ENCODE assay signal across 1 cellular context in genomic region chr1:150696151-150696550, GRCh38.
TF ChIP-seq lines count a peak whose summit lies in the region.

No MANE protein-coding gene starts in this region.

TF ChIP-seq in HepG2, 621 proteins besides CTCF, POLR2A, EP300 and RAD21:
- no peak for TF ChIP-seq STAT5B (CRISPR knock-in tag; IDR thresholded peaks at IDR 0.05)
- no peak for TF ChIP-seq ZNF280B (CRISPR knock-in tag; IDR thresholded peaks at IDR 0.05; ENCODE audit: borderline replicate concordance)
- no peak for TF ChIP-seq HNRNPLL (IDR thresholded peaks at IDR 0.05; ENCODE audit: low read depth, low read length, poor library complexity, severe bottlenecking)
- TF ChIP-seq, protein P1, sequence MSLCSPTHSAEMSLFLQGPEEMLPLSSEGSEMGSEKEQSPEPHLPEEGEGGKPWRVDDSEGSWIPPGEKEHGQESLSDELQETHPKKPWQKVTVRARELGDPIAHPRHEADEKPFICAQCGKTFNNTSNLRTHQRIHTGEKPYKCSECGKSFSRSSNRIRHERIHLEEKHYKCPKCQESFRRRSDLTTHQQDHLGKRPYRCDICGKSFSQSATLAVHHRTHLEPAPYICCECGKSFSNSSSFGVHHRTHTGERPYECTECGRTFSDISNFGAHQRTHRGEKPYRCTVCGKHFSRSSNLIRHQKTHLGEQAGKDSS (CRISPR knock-in tag; IDR thresholded peaks at IDR 0.05; ENCODE audit: borderline replicate concordance, low read depth), result no peak
- no peak for TF ChIP-seq SP1 (IDR thresholded peaks at IDR 0.05)
- no peak for TF ChIP-seq SP1 (CRISPR knock-in tag; IDR thresholded peaks at IDR 0.05)
- TF ChIP-seq ZEB1 (IDR thresholded peaks at IDR 0.05; ENCODE audit: insufficient replicate concordance, low read depth), result no peak
- TF ChIP-seq ZBTB46 (CRISPR knock-in tag; IDR thresholded peaks at IDR 0.05; ENCODE audit: borderline replicate concordance), result no peak
- TF ChIP-seq, protein P2, sequence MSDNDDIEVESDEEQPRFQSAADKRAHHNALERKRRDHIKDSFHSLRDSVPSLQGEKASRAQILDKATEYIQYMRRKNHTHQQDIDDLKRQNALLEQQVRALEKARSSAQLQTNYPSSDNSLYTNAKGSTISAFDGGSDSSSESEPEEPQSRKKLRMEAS (IDR thresholded peaks at IDR 0.05), result no peak
- no peak for TF ChIP-seq PTBP1 (IDR thresholded peaks at IDR 0.05; ENCODE audit: low read depth, low read length, poor library complexity, severe bottlenecking)
- TF ChIP-seq ZNF567 (CRISPR knock-in tag; IDR thresholded peaks at IDR 0.05; ENCODE audit: borderline replicate concordance), result no peak
- TF ChIP-seq ZHX2 (IDR thresholded peaks at IDR 0.05; ENCODE audit: low read depth), result no peak
- no peak for TF ChIP-seq ZHX2 (CRISPR knock-in tag; IDR thresholded peaks at IDR 0.05; ENCODE audit: borderline replicate concordance)
- no peak for TF ChIP-seq SAP130 (CRISPR knock-in tag; IDR thresholded peaks at IDR 0.05; ENCODE audit: low read depth)
- TF ChIP-seq POLR2AphosphoS2 (IDR thresholded peaks at IDR 0.05; ENCODE audit: low read depth, low read length), result no peak
- no peak for TF ChIP-seq SYNCRIP (IDR thresholded peaks at IDR 0.05; ENCODE audit: insufficient read depth, low read depth, low read length)
- TF ChIP-seq SRF (IDR thresholded peaks at IDR 0.05; ENCODE audit: low read depth, low read length), result no peak
- TF ChIP-seq ZNF121 (CRISPR knock-in tag; IDR thresholded peaks at IDR 0.05), result no peak
- TF ChIP-seq NCOA1 (CRISPR knock-in tag; IDR thresholded peaks at IDR 0.05), result no peak
- no peak for TF ChIP-seq MYC (CRISPR knock-in tag; IDR thresholded peaks at IDR 0.05; ENCODE audit: borderline replicate concordance)
